Comparison of ENCODE assay signal across 9 cellular contexts in the genomic region with DNA sequence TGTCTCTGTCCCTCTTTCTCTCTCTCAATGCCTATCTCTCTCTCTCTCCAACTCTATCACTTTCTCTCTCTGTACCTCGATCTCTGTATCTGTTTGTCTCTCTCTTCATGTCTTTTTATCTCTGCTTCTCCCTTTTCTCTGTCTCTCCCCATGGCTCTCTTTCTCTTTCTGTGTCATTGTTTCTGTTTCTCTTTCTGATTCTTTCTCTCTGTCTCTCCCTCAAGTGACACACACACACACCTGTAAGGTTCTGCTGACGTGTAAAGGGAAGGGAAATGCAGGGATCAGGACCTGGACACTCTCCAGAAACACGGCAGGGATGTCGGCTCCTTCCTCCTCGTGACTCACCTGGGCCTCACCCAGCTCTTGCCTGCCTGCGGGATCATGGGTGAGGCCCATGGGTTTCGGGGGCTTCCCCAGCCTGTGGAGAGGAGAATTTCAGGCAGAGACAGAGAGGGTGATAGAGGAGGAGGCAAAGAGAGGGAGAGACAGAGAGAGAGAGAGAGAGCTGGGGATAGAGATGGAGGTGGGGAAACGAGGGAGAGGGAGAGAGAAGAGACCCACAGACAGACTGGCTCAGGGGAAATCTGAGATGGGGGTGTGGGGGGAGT. TPM values are rescaled to one million over a fixed set of nuclear protein-coding genes. Genes with fewer than 3 reads are reported as not detected.
A peak's percentile ranks its signal among the peaks of the same experiment; 100 is the strongest.
DNase-seq lines count a peak whose midpoint lies in the region; ATAC-seq and TF ChIP-seq lines count a peak whose summit lies in the region.
"Had no signal": no experiment of that assay in that cellular context is flagged by ENCODE, and none has a peak within 500 bp of the region (broad histone marks: within the 10 kb centered on the region; RNA-seq: fewer than 3 reads in every experiment).

No MANE protein-coding gene starts in this region.

- in situ Hi-C loops in GM13977 (cut with MboI; ENCODE audit: low pct_unique_long_range_greater_than_20kb, low sequenced_read_pairs, unreplicated experiment), result no loop called here

- BruUV-seq in MCF 10A (replicated peaks; lab: Mats Ljungman, UMichigan), result no TSS peak

- peaks cover 20% of the 10 kb centered on the region for H3K4me1 Mint-ChIP-seq in MCF 10A (ENCODE audit: insufficient read depth, unreplicated experiment)

- TF ChIP-seq CTCF in GM13977 (IDR thresholded peaks at IDR 0.05; ENCODE audit: extremely low read depth, insufficient read depth, missing control alignments), result no peak
- no peak for TF ChIP-seq CTCF in LNCaP clone FGC (IDR thresholded peaks at IDR 0.05; ENCODE audit: control insufficient read depth, extremely low read depth, insufficient read depth)
- TF ChIP-seq CTCF in MCF 10A (IDR thresholded peaks at IDR 0.05; ENCODE audit: unreplicated experiment), result no peak
- no peak for TF ChIP-seq CTCF in parathyroid adenoma (IDR thresholded peaks at IDR 0.05)

- CTCF ChIA-PET in MCF 10A (lab: Yijun Ruan, JAX), result interaction anchor here (0.6 to 0.9 kb wide), 3 partner anchors 17 to 70 kb away, joined by 3 to 5 read pairs (median 4); no protein-coding TSS in a partner anchor

- H3K9me3 ChIP-seq in parathyroid adenoma (ENCODE audit: control insufficient read depth, low read length), result no peaks in the 10 kb centered on the region

- peak overlapping the region; percentile 45 for H3K4me2 ChIP-seq in parathyroid adenoma (ENCODE audit: low read length)

- H3K27me3 Mint-ChIP-seq in MCF 10A (ENCODE audit: insufficient read depth, unreplicated experiment), result no peaks in the 10 kb centered on the region

- H3K27ac Mint-ChIP-seq in MCF 10A (ENCODE audit: low read depth, unreplicated experiment), result peak overlapping the region; percentile 96

- intact Hi-C loops in MCF 10A (cut with micrococcal nuclease), result no loop called here

- ATAC-seq in GM18505 (IDR thresholded peaks at IDR 0.05; ENCODE audit: unreplicated experiment), result no peak

- H3K36me3 Mint-ChIP-seq in MCF 10A (ENCODE audit: insufficient read depth, unreplicated experiment), result no peaks in the 10 kb centered on the region

- DNase-seq in GM13977 (ENCODE audit: low spot score) (peak; percentile 48), LNCaP clone FGC (ENCODE audit: low read depth) (peak; percentile 54), MCF 10A (ENCODE audit: unreplicated experiment) (peak; percentile 98), NAMALWA (ENCODE audit: low spot score) (no peak), NCI-H526 treated with DMSO at 0.1 percent for 48 hours (lab: John Stamatoyannopoulos, UW) (no peak), ecto neural progenitor cell (ENCODE audit: low spot score) (no peak)

- no peaks in the 10 kb centered on the region for H3K9me3 Mint-ChIP-seq in MCF 10A (ENCODE audit: unreplicated experiment)
- H3K9me3 Mint-ChIP-seq: nephron had no signal

- H3K4me1 ChIP-seq in parathyroid adenoma, result peaks cover 7% of the 10 kb centered on the region

- no peak for TF ChIP-seq POLR2A in GM18505 (IDR thresholded peaks at IDR 0.05; ENCODE audit: borderline replicate concordance, extremely low read depth, insufficient read depth, insufficient read length)

- peak overlapping the region; percentile 39 for H3K27ac ChIP-seq in parathyroid adenoma

- H2AFZ ChIP-seq in parathyroid adenoma, result peak overlapping the region; percentile 87

- peak overlapping the region; percentile 59 for H3K4me3 Mint-ChIP-seq in MCF 10A (ENCODE audit: unreplicated experiment)
- H3K4me3 Mint-ChIP-seq: nephron had no signal

- no peaks in the 10 kb centered on the region for H3K27me3 ChIP-seq in parathyroid adenoma (ENCODE audit: control insufficient read depth, insufficient read depth, low read length)

- H3K4me3 ChIP-seq in LNCaP clone FGC (ENCODE audit: low read depth, low read length), result no peak overlapping the region
- no peak overlapping the region for H3K4me3 ChIP-seq in parathyroid adenoma (ENCODE audit: low read depth, low read length)

- H3K79me2 ChIP-seq in parathyroid adenoma, result no peaks in the 10 kb centered on the region

- no peak overlapping the region for H3K9ac ChIP-seq in parathyroid adenoma

- POLR2A ChIA-PET in MCF 10A (lab: Yijun Ruan, JAX), result interaction anchor here (0.6 to 1.0 kb wide), 3 partner anchors 12 to 26 kb away, joined by 3 to 4 read pairs (median 3); no protein-coding TSS in a partner anchor

- no peaks in the 10 kb centered on the region for H3K36me3 ChIP-seq in parathyroid adenoma (ENCODE audit: control insufficient read depth, insufficient read depth, low read length)

RNA-seq across cellular contexts. Expression of gene PLAUR, which starts 5.4 kb away (rescaled TPM):
- total RNA-seq in MCF 10A (2022), result 14.0 and 32.2 TPM in 2 replicates

RNA-seq across cellular contexts. Expression of gene CADM4, which starts 35.7 kb away (rescaled TPM):
- 3.2 and 3.8 TPM in 2 replicates for total RNA-seq in MCF 10A (2022)

RNA-seq across cellular contexts. Expression of gene IRGC, which starts 40.5 kb away (rescaled TPM):
- not detected in 2 replicates for total RNA-seq in MCF 10A (2022)

RNA-seq across cellular contexts. Expression of gene ZNF428, which starts 55.9 kb away (rescaled TPM):
- total RNA-seq in MCF 10A (2022), result 18.6 and 23.3 TPM in 2 replicates

Comparison
In these comparisons a context has a peak if more than half of its experiments do, and no peak if none do; other contexts are left out.
1. DNase-seq: peak in GM13977 (single experiment), LNCaP clone FGC (single experiment) and MCF 10A (single experiment); none in NAMALWA (single experiment), NCI-H526 treated with DMSO at 0.1 percent for 48 hours (single experiment) and ecto neural progenitor cell (single experiment).